In genomic region chr19:3431760-3432397, GRCh38 we compare ENCODE assay signal across 23 cellular contexts. TPM values are rescaled to one million over a fixed set of nuclear protein-coding genes. Genes with fewer than 3 reads are reported as not detected.
DNase-seq lines count a peak whose midpoint lies in the region; ATAC-seq and TF ChIP-seq lines count a peak whose summit lies in the region.
"Had no signal": no experiment of that assay in that cellular context is flagged by ENCODE, and none has a peak within 500 bp of the region (broad histone marks: within the 10 kb centered on the region; RNA-seq: fewer than 3 reads in every experiment).

No MANE protein-coding gene starts in this region.

- H3K27ac Mint-ChIP-seq in activated CD4-positive, alpha-beta T cell treated with anti-CD3 and anti-CD28 coated beads for 36 hours: no peak overlapping the region
- H3K27ac Mint-ChIP-seq: activated B cell treated with CpG ODN at 0.5 μM for 24 hours; activated CD4-positive, alpha-beta memory T cell treated with anti-CD3 and anti-CD28 coated beads for 36 hours; neural progenitor cell had no signal

- no peak overlapping the region for H3K4me3 Mint-ChIP-seq in activated CD4-positive, alpha-beta T cell treated with anti-CD3 and anti-CD28 coated beads for 36 hours
- H3K4me3 Mint-ChIP-seq: activated B cell treated with CpG ODN at 0.5 μM for 24 hours; activated CD4-positive, alpha-beta memory T cell treated with anti-CD3 and anti-CD28 coated beads for 36 hours; central memory CD8-positive, alpha-beta T cell; neural progenitor cell had no signal

- no peaks in the 10 kb centered on the region for H3K27me3 Mint-ChIP-seq in activated CD4-positive, alpha-beta T cell treated with anti-CD3 and anti-CD28 coated beads for 36 hours
- H3K27me3 Mint-ChIP-seq: activated B cell treated with CpG ODN at 0.5 μM for 24 hours; activated CD4-positive, alpha-beta memory T cell treated with anti-CD3 and anti-CD28 coated beads for 36 hours; central memory CD8-positive, alpha-beta T cell had no signal

- ATAC-seq in activated CD4-positive, alpha-beta T cell treated with anti-CD3 and anti-CD28 coated beads for 36 hours: no peak
- ATAC-seq in HG03520 (IDR thresholded peaks at IDR 0.05; ENCODE audit: unreplicated experiment): no peak
- ATAC-seq: esophagus mucosa had no signal

- H3K4me1 Mint-ChIP-seq in activated CD4-positive, alpha-beta T cell treated with anti-CD3 and anti-CD28 coated beads for 36 hours: peaks cover 13% of the 10 kb centered on the region

- H3K4me2 ChIP-seq in mammary epithelial cell (ENCODE audit: insufficient read depth, low read depth, low read length): no peak overlapping the region
- H3K4me2 ChIP-seq: neural progenitor cell had no signal

- TF ChIP-seq POLR2A in breast epithelium (IDR thresholded peaks at IDR 0.05) (no peak), esophagus squamous epithelium (IDR thresholded peaks at IDR 0.05) (no peak), transverse colon (IDR thresholded peaks at IDR 0.05) (no peak)

- peaks cover 6 to 28% of the 10 kb centered on the region in 2 donors for H3K4me1 ChIP-seq in breast epithelium
- peaks cover 16% of the 10 kb centered on the region for H3K4me1 ChIP-seq in mammary epithelial cell (ENCODE audit: insufficient read depth, low read length)
- H3K4me1 ChIP-seq in esophagus squamous epithelium: peaks cover 25 to 88% (median 38%) of the 10 kb centered on the region in 3 donors
- H3K4me1 ChIP-seq in rectal smooth muscle tissue (ENCODE audit: control insufficient read depth, insufficient read depth, low read length): peaks cover 17% of the 10 kb centered on the region
- H3K4me1 ChIP-seq in transverse colon: peaks cover 24 to 49% (median 30%) of the 10 kb centered on the region in 4 donors
- H3K4me1 ChIP-seq: HAP-1, neural progenitor cell had no signal

- H3K9ac ChIP-seq in mammary epithelial cell (ENCODE audit: insufficient read depth, low read length) (no peak overlapping the region), rectal smooth muscle tissue (ENCODE audit: low read length) (no peak overlapping the region)
- H3K9ac ChIP-seq: neural progenitor cell had no signal

- POLR2A ChIA-PET in activated CD4-positive, alpha-beta T cell treated with anti-CD3 and anti-CD28 coated beads for 36 hours (lab: Charles Lee): interaction anchor here (0.6 kb wide), 1 partner anchor 60 kb away, joined by 4 read pairs; no protein-coding TSS in a partner anchor

- dilution Hi-C loops in mammary epithelial cell (cut with HindIII; ENCODE audit: low sequenced_read_pairs): no loop called here

- no peaks in the 10 kb centered on the region for H3K9me3 ChIP-seq in breast epithelium
- H3K9me3 ChIP-seq in mammary epithelial cell (replicated peaks; ENCODE audit: insufficient read depth, low read length): peaks cover 2% of the 10 kb centered on the region
- no peaks in the 10 kb centered on the region for H3K9me3 ChIP-seq in esophagus squamous epithelium
- H3K9me3 ChIP-seq in transverse colon: no peaks in the 10 kb centered on the region
- H3K9me3 ChIP-seq: HAP-1 had no signal

- H3K27ac ChIP-seq in breast epithelium (peak overlapping the region; percentile 86 to 94), mammary epithelial cell (ENCODE audit: insufficient read depth, low read depth, low read length) (no peak overlapping the region), esophagus squamous epithelium (peak overlapping the region; percentile 24 to 94 (median 90)), rectal smooth muscle tissue (ENCODE audit: low read depth, low read length) (peak overlapping the region; percentile 3), transverse colon (peak overlapping the region; percentile 84 to 90 (median 88))
- H3K27ac ChIP-seq: neural progenitor cell had no signal

- CTCF ChIA-PET in mammary epithelial cell (lab: Charles Lee; ENCODE audit: low non-redundant PET): no interaction called here
- CTCF ChIA-PET in activated CD4-positive, alpha-beta T cell treated with anti-CD3 and anti-CD28 coated beads for 36 hours (lab: Charles Lee): interaction anchor here (0.6 to 1.1 kb wide), 5 partner anchors 105 to 170 kb away, joined by 3 to 6 read pairs (median 4); no protein-coding TSS in a partner anchor

- 98% methylated on average over 18 of the region's 18 CpGs for WGBS in mammary epithelial cell (ENCODE audit: low coverage, missing lambda C conversion rate)
- 87 to 90% methylated on average over 9 to 11 of the region's 18 CpGs for WGBS in esophagus squamous epithelium, 2 donors
- 92% methylated on average over 18 of the region's 18 CpGs; no CpG with 5 or more reads in 1 of the 2 donors for WGBS in transverse colon (ENCODE audit: low coverage in 1 of 2), 2 donors

- in situ Hi-C loops in mammary epithelial cell (cut with MboI; ENCODE audit: low sequenced_read_pairs in 2 of 2) (loop anchor here in 1 of 2 donors (10.0 kb wide), 1 partner anchor 107 kb away; no protein-coding TSS in a partner anchor), transverse colon (cut with MboI; ENCODE audit: low pct_ligation_motif_present in 1 of 4, low pct_unique_long_range_greater_than_20kb in 1 of 4, low sequenced_read_pairs in 3 of 4) (loop anchor here in 3 of 4 donors (10.0 kb wide), 1 partner anchor 107 kb away; no protein-coding TSS in a partner anchor)

- peaks cover 7% of the 10 kb centered on the region for H3K9me3 Mint-ChIP-seq in activated CD4-positive, alpha-beta T cell treated with anti-CD3 and anti-CD28 coated beads for 36 hours (ENCODE audit: low read depth)
- H3K9me3 Mint-ChIP-seq: activated B cell treated with CpG ODN at 0.5 μM for 24 hours; central memory CD8-positive, alpha-beta T cell had no signal

- no peak for TF ChIP-seq CTCF in breast epithelium (IDR thresholded peaks at IDR 0.05)
- no peak for TF ChIP-seq CTCF in mammary epithelial cell (conservative IDR thresholded peaks at IDR 0.05 in 1 of 2, IDR thresholded peaks at IDR 0.05 in 1 of 2; ENCODE audit: extremely low read depth in 1 of 2, insufficient read depth in 1 of 2, low read depth in 1 of 2, low read length in 2 of 2)
- no peak for TF ChIP-seq CTCF in esophagus squamous epithelium (IDR thresholded peaks at IDR 0.05)
- no peak for TF ChIP-seq CTCF in transverse colon (IDR thresholded peaks at IDR 0.05)

- intact Hi-C loops in breast epithelium (cut with DNase I; ENCODE audit: low total_unique reads) (loop anchor here (1.0 kb wide), 1 partner anchor 94 kb away; no protein-coding TSS in a partner anchor), mammary epithelial cell (cut with micrococcal nuclease) (no loop called here), esophagus squamous epithelium (cut with DNase I) (no loop called here), transverse colon (cut with DNase I; ENCODE audit: low total_unique reads) (loop anchor here (5.0 kb wide), 1 partner anchor 95 kb away; no protein-coding TSS in a partner anchor)
- intact Hi-C loops in activated CD4-positive, alpha-beta T cell treated with anti-CD3 and anti-CD28 coated beads for 36 hours (cut with DNase I, micrococcal nuclease): no loop called here

- H3K79me2 ChIP-seq in mammary epithelial cell (ENCODE audit: insufficient read depth, low read length): peaks cover 16% of the 10 kb centered on the region

- H3K27me3 ChIP-seq in breast epithelium: no peaks in the 10 kb centered on the region
- no peaks in the 10 kb centered on the region for H3K27me3 ChIP-seq in mammary epithelial cell (ENCODE audit: insufficient read depth, low read length)
- no peaks in the 10 kb centered on the region for H3K27me3 ChIP-seq in esophagus squamous epithelium
- H3K27me3 ChIP-seq in rectal smooth muscle tissue (ENCODE audit: control insufficient read depth, insufficient read depth, low read length): no peaks in the 10 kb centered on the region
- no peaks in the 10 kb centered on the region for H3K27me3 ChIP-seq in transverse colon
- H3K27me3 ChIP-seq: neural progenitor cell had no signal

- no TSS peak for BruUV-seq in mammary epithelial cell (replicated peaks; lab: Mats Ljungman, UMichigan)

- peaks cover 14% of the 10 kb centered on the region for H3K36me3 Mint-ChIP-seq in activated CD4-positive, alpha-beta T cell treated with anti-CD3 and anti-CD28 coated beads for 36 hours (ENCODE audit: low read depth)
- H3K36me3 Mint-ChIP-seq: neural progenitor cell had no signal

- H3K4me3 ChIP-seq in breast epithelium (no peak overlapping the region), mammary epithelial cell (replicated peaks in 1 of 3; ENCODE audit: insufficient read depth in 1 of 3, low read depth in 2 of 3, low read length in 3 of 3) (no peak overlapping the region), esophagus squamous epithelium (no peak overlapping the region), rectal smooth muscle tissue (ENCODE audit: low read length) (no peak overlapping the region), transverse colon (no peak overlapping the region)
- H3K4me3 ChIP-seq: HAP-1, neural progenitor cell had no signal

- TF ChIP-seq EP300 in transverse colon (IDR thresholded peaks at IDR 0.05; ENCODE audit: low read depth): no peak

- DNase-seq in breast epithelium (ENCODE audit: low spot score in 2 of 2) (no peak), mammary epithelial cell (no peak), esophagus squamous epithelium (lab: John Stamatoyannopoulos, UW) (no peak), transverse colon (no peak)
- no peak for DNase-seq in activated CD4-positive, alpha-beta T cell treated with anti-CD3 and anti-CD28 coated beads for 36 hours
- DNase-seq in activated CD8-positive, alpha-beta memory T cell treated with anti-CD3 and anti-CD28 coated beads, Interleukin-2, amount 50 U/mL, for 4 hours: no peak
- DNase-seq: activated B cell treated with CpG ODN at 0.5 μM for 24 hours; activated CD4-positive, alpha-beta memory T cell treated with anti-CD3 and anti-CD28 coated beads for 36 hours; activated T-cell treated with anti-CD3 and anti-CD28 coated beads for 4 hours; anterior cingulate cortex; C1 segment of cervical spinal cord; NCI-H1105; NCI-H510A treated with DMSO at 0.1 percent for 48 hours; retina; T-helper 9 cell had no signal

- H4K20me1 ChIP-seq in mammary epithelial cell (ENCODE audit: insufficient read depth, low read length): no peaks in the 10 kb centered on the region

- H3K36me3 ChIP-seq in breast epithelium (no peaks in the 10 kb centered on the region), mammary epithelial cell (ENCODE audit: insufficient read depth, low read length) (peaks cover 10% of the 10 kb centered on the region), esophagus squamous epithelium (peaks cover 16 to 65% (median 23%) of the 10 kb centered on the region in 3 donors), rectal smooth muscle tissue (ENCODE audit: control insufficient read depth, insufficient read depth, low read length) (peaks cover 9% of the 10 kb centered on the region), transverse colon (no peaks in the 10 kb centered on the region)
- H3K36me3 ChIP-seq: neural progenitor cell had no signal

- H2AFZ ChIP-seq in mammary epithelial cell (ENCODE audit: low read depth, low read length): no peak overlapping the region
- H2AFZ ChIP-seq: neural progenitor cell had no signal

RNA-seq across cellular contexts. Expression of gene SMIM24, which starts 48.4 kb away (rescaled TPM):
- total RNA-seq in breast epithelium: 1 to 10 TPM in 2 of 3 donors, not detected in 1; 2.0 to 6.7 TPM
- 1 to 10 TPM in 1 of 2 donors, not detected in 1; 2.7 TPM for total RNA-seq in mammary epithelial cell
- polyA plus RNA-seq in mammary epithelial cell: 0.90 TPM
- not detected for polyA minus RNA-seq in mammary epithelial cell
- not detected for total RNA-seq in esophagus squamous epithelium
- total RNA-seq in transverse colon: 100 to 1,000 TPM in 1 of 4 donors, 10 to 100 TPM in 3; 18.7 to 100 (median 85.5) TPM
- under 1 TPM in 1 of 2 experiments, not detected in 1; 0.49 TPM for total RNA-seq in activated CD4-positive, alpha-beta T cell treated with anti-CD3 and anti-CD28 coated beads for 36 hours
- total RNA-seq: A172; activated B cell treated with CpG ODN at 0.5 μM for 24 hours; activated CD4-positive, alpha-beta memory T cell treated with anti-CD3 and anti-CD28 coated beads for 36 hours; esophagus mucosa; RPMI7951 had no signal

RNA-seq across cellular contexts. Expression of gene SMIM44, which starts 51.4 kb away (rescaled TPM):
- total RNA-seq in breast epithelium: not detected
- total RNA-seq in mammary epithelial cell: 1 to 10 TPM in 1 of 2 donors, not detected in 1; 2.7 TPM
- polyA plus RNA-seq in mammary epithelial cell: not detected
- not detected for polyA minus RNA-seq in mammary epithelial cell
- not detected for total RNA-seq in esophagus squamous epithelium
- 10 to 100 TPM in 1 of 4 donors, 1 to 10 TPM in 1, not detected in 2; 4.1 to 15.3 TPM for total RNA-seq in transverse colon
- not detected for total RNA-seq in activated CD4-positive, alpha-beta T cell treated with anti-CD3 and anti-CD28 coated beads for 36 hours
- total RNA-seq: A172; activated B cell treated with CpG ODN at 0.5 μM for 24 hours; activated CD4-positive, alpha-beta memory T cell treated with anti-CD3 and anti-CD28 coated beads for 36 hours; esophagus mucosa; RPMI7951 had no signal

Comparison
In these comparisons a context has a peak if more than half of its experiments do, and no peak if none do; other contexts are left out.
1. intact Hi-C loops: an anchor here in breast epithelium (1.0 kb wide) and transverse colon (5.0 kb wide); none called in mammary epithelial cell, esophagus squamous epithelium and activated CD4-positive, alpha-beta T cell treated with anti-CD3 and anti-CD28 coated beads for 36 hours.